18 cellular contexts compared by ENCODE assay signal in genomic region chr11:96086111-96086510, GRCh38.
"Had no signal": no experiment of that assay in that cellular context is flagged by ENCODE, and none has a peak within 500 bp of the region (broad histone marks: within the 10 kb centered on the region; RNA-seq: fewer than 3 reads in every experiment).

No MANE protein-coding gene starts in this region.

- H3K4me1 ChIP-seq: psoas muscle had no signal

- ATAC-seq: effector memory CD8-positive, alpha-beta T cell; left ventricle myocardium superior; lower lobe of right lung; naive thymus-derived CD8-positive, alpha-beta T cell; psoas muscle; right cardiac atrium; stimulated activated naive B cell treated with anti-CD40 and anti-IgM and Interleukin-4, amounts not matched to agents 10 μg/mL and 1 μg/mL and 100 μg/mL, for 72 hours had no signal

- H3K27me3 Mint-ChIP-seq: effector memory CD8-positive, alpha-beta T cell; naive thymus-derived CD8-positive, alpha-beta T cell; stimulated activated naive B cell treated with anti-CD40 and anti-IgM and Interleukin-4, amounts not matched to agents 10 μg/mL and 1 μg/mL and 100 μg/mL, for 72 hours had no signal

- H3K4me3 Mint-ChIP-seq: effector memory CD8-positive, alpha-beta T cell; nephron progenitor cell; stimulated activated naive B cell treated with anti-CD40 and anti-IgM and Interleukin-4, amounts not matched to agents 10 μg/mL and 1 μg/mL and 100 μg/mL, for 72 hours had no signal

- H3K9me3 Mint-ChIP-seq: effector memory CD8-positive, alpha-beta T cell; naive thymus-derived CD8-positive, alpha-beta T cell; nephron progenitor cell; stimulated activated naive B cell treated with anti-CD40 and anti-IgM and Interleukin-4, amounts not matched to agents 10 μg/mL and 1 μg/mL and 100 μg/mL, for 72 hours had no signal

- H3K36me3 ChIP-seq: lower lobe of right lung, ovary, sigmoid colon, thyroid gland, vagina had no signal

- H3K4me3 ChIP-seq: lower lobe of right lung, ovary, psoas muscle, sigmoid colon, stomach, thyroid gland, vagina had no signal

- H3K27me3 ChIP-seq: ovary, sigmoid colon, stomach, thyroid gland, vagina had no signal

- DNase-seq: cortex of kidney; effector memory CD8-positive, alpha-beta T cell; hypothalamus; left ventricle myocardium superior; lower lobe of right lung; naive thymus-derived CD8-positive, alpha-beta T cell; nephron progenitor cell; occipital lobe; ovary; posterior cingulate gyrus; psoas muscle; right cardiac atrium; sigmoid colon; stimulated activated CD4-positive, alpha-beta T cell treated with anti-CD3 and anti-CD28 coated beads, Interleukin-2, amount 100 ng/mL, for 48 hours; stimulated activated naive B cell treated with anti-CD40 and anti-IgM and Interleukin-4, amounts not matched to agents 10 μg/mL and 1 μg/mL and 100 μg/mL, for 72 hours; stomach; thyroid gland had no signal

- H3K27ac Mint-ChIP-seq: nephron progenitor cell; stimulated activated naive B cell treated with anti-CD40 and anti-IgM and Interleukin-4, amounts not matched to agents 10 μg/mL and 1 μg/mL and 100 μg/mL, for 72 hours had no signal

- H3K9me3 ChIP-seq: lower lobe of right lung, ovary, psoas muscle, sigmoid colon, stomach, thyroid gland, vagina had no signal

- H3K27ac ChIP-seq: lower lobe of right lung, ovary, psoas muscle, sigmoid colon, stomach, thyroid gland, vagina had no signal
